In the genomic region with DNA sequence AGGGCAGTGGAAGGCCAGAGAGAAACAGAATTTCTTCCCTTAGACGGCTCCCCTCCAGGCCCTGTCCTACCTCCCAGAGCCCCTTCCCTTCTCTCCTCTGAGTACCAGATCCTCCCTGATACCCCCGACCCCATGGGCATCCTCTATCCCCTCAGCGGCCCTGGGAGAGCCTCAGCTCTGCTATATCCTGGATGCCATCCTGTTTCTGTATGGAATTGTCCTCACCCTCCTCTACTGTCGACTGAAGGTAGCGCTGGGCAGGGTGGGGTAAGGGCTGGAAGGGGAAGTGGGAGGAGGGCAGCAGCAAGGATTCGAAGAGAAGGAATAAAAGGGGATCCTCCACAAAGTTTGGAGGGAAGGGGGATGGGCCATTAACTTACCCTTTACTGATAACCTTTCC, we compare ENCODE assay signal across 14 cellular contexts. TPM values are rescaled to one million over a fixed set of nuclear protein-coding genes. Genes with fewer than 3 reads are reported as not detected.
DNase-seq lines count a peak whose midpoint lies in the region; ATAC-seq, FAIRE-seq and TF ChIP-seq lines count a peak whose summit lies in the region.
"Had no signal": no experiment of that assay in that cellular context is flagged by ENCODE, and none has a peak within 500 bp of the region (broad histone marks: within the 10 kb centered on the region; RNA-seq: fewer than 3 reads in every experiment).

No MANE protein-coding gene starts in this region.

- no peak for TF ChIP-seq POLR2A in GM12891 (IDR thresholded peaks at IDR 0.05; ENCODE audit: low read depth, low read length)
- no peak for TF ChIP-seq POLR2A in esophagus muscularis mucosa (IDR thresholded peaks at IDR 0.05; ENCODE audit: low read depth)

- no peak overlapping the region for H2AFZ ChIP-seq in OCI-LY1 (ENCODE audit: low read length)

- H3K36me3 ChIP-seq in OCI-LY1 (ENCODE audit: insufficient read depth, low read length), result peaks cover 23% of the 10 kb centered on the region
- peaks cover 22 to 26% (median 24%) of the 10 kb centered on the region in 4 donors for H3K36me3 ChIP-seq in esophagus muscularis mucosa
- H3K36me3 ChIP-seq in skeletal muscle tissue (ENCODE audit: control insufficient read depth in 3 of 3, insufficient read depth in 3 of 3, low read length in 3 of 3), result peaks cover 17 to 22% (median 19%) of the 10 kb centered on the region in 3 donors

- H3K4me1 ChIP-seq in OCI-LY1 (ENCODE audit: insufficient read depth, low read length, severe bottlenecking) (peaks cover 20% of the 10 kb centered on the region), esophagus muscularis mucosa (no peaks in the 10 kb centered on the region), skeletal muscle tissue (ENCODE audit: control insufficient read depth in 3 of 3, insufficient read depth in 3 of 3, low read length in 3 of 3) (peaks cover 0 to 5% (median 0%) of the 10 kb centered on the region in 3 donors)

- no peaks in the 10 kb centered on the region for H3K27me3 ChIP-seq in OCI-LY1 (ENCODE audit: insufficient read depth, low read length)
- H3K27me3 ChIP-seq in esophagus muscularis mucosa, result no peaks in the 10 kb centered on the region
- no peaks in the 10 kb centered on the region for H3K27me3 ChIP-seq in skeletal muscle tissue (ENCODE audit: control insufficient read depth in 3 of 3, insufficient read depth in 3 of 3, low read length in 3 of 3)

- no peak for DNase-seq in GM12891 (ENCODE audit: insufficient read length, low spot score)
- DNase-seq in esophagus muscularis mucosa (ENCODE audit: extremely low spot score), result no peak
- no peak for DNase-seq in occipital lobe (lab: John Stamatoyannopoulos, UW)
- no peak for DNase-seq in activated effector memory CD4-positive, alpha-beta T cell treated with anti-CD3 and anti-CD28 coated beads, Interleukin-2, amount 50 U/mL, for 16 hours
- DNase-seq: glutamatergic neuron; NCI-H2029; PC-3; stimulated activated CD4-positive, alpha-beta T cell treated with anti-CD3 and anti-CD28 coated beads, Interleukin-12 subunit alpha, Interleukin-12 subunit beta, amount 100 ng/mL, for 4 hours had no signal

- H3K9ac ChIP-seq in OCI-LY1 (ENCODE audit: low read length) (no peak overlapping the region), skeletal muscle tissue (ENCODE audit: low read depth in 1 of 3, low read length in 3 of 3) (peak overlapping the region in 1 of 3 donors; percentile 33)

- WGBS in esophagus muscularis mucosa, result 61% methylated on average over 6 of the region's 6 CpGs

- no peaks in the 10 kb centered on the region for H3F3A ChIP-seq in OCI-LY1 (ENCODE audit: insufficient read depth, low read length)

- no peaks in the 10 kb centered on the region for H4K20me1 ChIP-seq in OCI-LY1 (ENCODE audit: insufficient read depth, low read length)

- intact Hi-C loops in esophagus muscularis mucosa (cut with DNase I), result no loop called here

- H3K79me2 ChIP-seq in OCI-LY1 (ENCODE audit: insufficient read depth, low read length), result no peaks in the 10 kb centered on the region

- peak; percentile 84 for FAIRE-seq in GM12891 (lab: Jason Lieb, UNC)
- FAIRE-seq: D721Med had no signal

- TF ChIP-seq EP300 in esophagus muscularis mucosa (IDR thresholded peaks at IDR 0.05), result no peak

- ATAC-seq in GM18858 (IDR thresholded peaks at IDR 0.05; ENCODE audit: unreplicated experiment) (no peak), HG02610 (IDR thresholded peaks at IDR 0.05; ENCODE audit: unreplicated experiment) (no peak)

- no peak for TF ChIP-seq CTCF in OCI-LY1 (IDR thresholded peaks at IDR 0.05; ENCODE audit: low read length)
- TF ChIP-seq CTCF in esophagus muscularis mucosa (IDR thresholded peaks at IDR 0.05), result no peak

- H3K27ac ChIP-seq in OCI-LY1 (ENCODE audit: low read depth, low read length, poor library complexity, severe bottlenecking) (no peak overlapping the region), esophagus muscularis mucosa (replicated peaks in 1 of 4) (peak overlapping the region in 3 of 4 donors; percentile 35 to 44 (median 41)), skeletal muscle tissue (ENCODE audit: low read depth, low read length) (peak overlapping the region; percentile 65)

- H3K9me3 ChIP-seq in OCI-LY1 (ENCODE audit: low read length) (no peaks in the 10 kb centered on the region), esophagus muscularis mucosa (no peaks in the 10 kb centered on the region), skeletal muscle tissue (ENCODE audit: control insufficient read depth in 3 of 3, low read length in 3 of 3) (no peaks in the 10 kb centered on the region)

- 0 out of 2 replicates have a peak overlapping the region, but pooled peaks have one; percentile 9 for H3K4me2 ChIP-seq in OCI-LY1 (ENCODE audit: low read length)

- H3K9me2 ChIP-seq in OCI-LY1 (ENCODE audit: low read depth, low read length), result no peaks in the 10 kb centered on the region

- H3K4me3 ChIP-seq in OCI-LY1 (ENCODE audit: low read depth, low read length, poor library complexity, severe bottlenecking) (no peak overlapping the region), esophagus muscularis mucosa (peak overlapping the region in 1 of 4 donors; percentile 31), skeletal muscle tissue (ENCODE audit: low read length in 3 of 3) (no peak overlapping the region)

TF ChIP-seq in GM12891, 5 proteins besides CTCF, POLR2A, EP300 and RAD21:
- TF ChIP-seq SPI1 (IDR thresholded peaks at IDR 0.05; ENCODE audit: low read depth, low read length) (no peak), POU2F2 (IDR thresholded peaks at IDR 0.05; ENCODE audit: low read depth, low read length) (no peak), PAX5 (IDR thresholded peaks at IDR 0.05; ENCODE audit: insufficient read depth, low read length, severe bottlenecking) (no peak), POLR2AphosphoS5 (IDR thresholded peaks at IDR 0.05; ENCODE audit: low read depth, low read length) (no peak), TAF1 (IDR thresholded peaks at IDR 0.05; ENCODE audit: low read depth, low read length) (no peak)

RNA-seq across cellular contexts. Expression of a gene that starts 2.7 kb away (rescaled TPM):
- polyA plus RNA-seq in GM12891 (2012; ENCODE audit: low read depth, missing spikeins), result 6.0 TPM
- total RNA-seq in esophagus muscularis mucosa (100 to 1,000 TPM in 1 of 4 donors, 10 to 100 TPM in 3; 32.8 to 145 (median 47.4) TPM), skeletal muscle tissue (16.2 TPM), occipital lobe (1.6 TPM)
- total RNA-seq: PC-3 had no signal

RNA-seq across cellular contexts. Expression of a gene that starts 5.6 kb away (rescaled TPM):
- polyA plus RNA-seq in GM12891 (2012; ENCODE audit: low read depth, missing spikeins), result not detected
- total RNA-seq in esophagus muscularis mucosa, result not detected
- 6.8 TPM for total RNA-seq in skeletal muscle tissue
- not detected for total RNA-seq in occipital lobe
- total RNA-seq: cerebellum, PC-3 had no signal

RNA-seq across cellular contexts. Expression of a gene that starts 8.0 kb away (rescaled TPM):
- 9.6 TPM for polyA plus RNA-seq in GM12891 (2012; ENCODE audit: low read depth, missing spikeins)
- total RNA-seq in esophagus muscularis mucosa (10 to 100 TPM in 3 of 4 donors, 1 to 10 TPM in 1; 9.1 to 24.1 (median 16.3) TPM), skeletal muscle tissue (10.4 TPM), occipital lobe (20.1 TPM)

RNA-seq across cellular contexts. Expression of a gene that starts 15.7 kb away (rescaled TPM):
- 105 TPM for polyA plus RNA-seq in GM12891 (2012; ENCODE audit: low read depth, missing spikeins)
- total RNA-seq in esophagus muscularis mucosa (100 to 1,000 TPM in 3 of 4 donors, 10 to 100 TPM in 1; 68.5 to 131 (median 122) TPM), skeletal muscle tissue (147 TPM), occipital lobe (85.2 TPM)

RNA-seq across cellular contexts. Expression of a gene that starts 19.0 kb away (rescaled TPM):
- 0.05 TPM for polyA plus RNA-seq in GM12891 (2012; ENCODE audit: low read depth, missing spikeins)
- total RNA-seq in esophagus muscularis mucosa (100 to 1,000 TPM in 1 of 4 donors, 10 to 100 TPM in 1, 1 to 10 TPM in 2; 2.5 to 126 (median 12.0) TPM), skeletal muscle tissue (4.7 TPM), occipital lobe (0.62 TPM)
- total RNA-seq: PC-3 had no signal
